ENCODE assay signal across 12 cellular contexts in genomic region chr7:149860821-149861727, GRCh38. TPM values are rescaled to one million over a fixed set of nuclear protein-coding genes. Genes with fewer than 3 reads are reported as not detected.
DNase-seq lines count a peak whose midpoint lies in the region; ATAC-seq and TF ChIP-seq lines count a peak whose summit lies in the region.
"Had no signal": no experiment of that assay in that cellular context is flagged by ENCODE, and none has a peak within 500 bp of the region (broad histone marks: within the 10 kb centered on the region; RNA-seq: fewer than 3 reads in every experiment).

No MANE protein-coding gene starts in this region.

- TF ChIP-seq POLR2A in suprapubic skin (IDR thresholded peaks at IDR 0.05) = no peak

- H3K27me3 ChIP-seq in OCI-LY1 (ENCODE audit: insufficient read depth, low read length) (no peaks in the 10 kb centered on the region), foreskin keratinocyte (no peaks in the 10 kb centered on the region), suprapubic skin (no peaks in the 10 kb centered on the region)

- H3K27ac ChIP-seq in OCI-LY1 (ENCODE audit: low read depth, low read length, poor library complexity, severe bottlenecking) = no peak overlapping the region
- no peak overlapping the region for H3K27ac ChIP-seq in foreskin keratinocyte
- no peak overlapping the region for H3K27ac ChIP-seq in suprapubic skin

- H3K4me1 ChIP-seq in OCI-LY1 (ENCODE audit: insufficient read depth, low read length, severe bottlenecking) (no peaks in the 10 kb centered on the region), foreskin keratinocyte (no peaks in the 10 kb centered on the region), suprapubic skin (no peaks in the 10 kb centered on the region)
- H3K4me1 ChIP-seq: HAP-1 had no signal

- H3K9me2 ChIP-seq in OCI-LY1 (ENCODE audit: low read depth, low read length) = no peaks in the 10 kb centered on the region

- peaks cover 35% of the 10 kb centered on the region for H3K4me1 Mint-ChIP-seq in activated naive CD8-positive, alpha-beta T cell treated with anti-CD3 and anti-CD28 coated beads, Interleukin-2, amount 50 U/mL, for 24 hours
- H3K4me1 Mint-ChIP-seq in activated naive CD8-positive, alpha-beta T cell treated with anti-CD3 and anti-CD28 coated beads for 36 hours = peaks cover 46% of the 10 kb centered on the region

- H3K36me3 Mint-ChIP-seq in activated naive CD8-positive, alpha-beta T cell treated with anti-CD3 and anti-CD28 coated beads, Interleukin-2, amount 50 U/mL, for 24 hours (ENCODE audit: low read depth) = peaks cover 13% of the 10 kb centered on the region
- H3K36me3 Mint-ChIP-seq in activated naive CD8-positive, alpha-beta T cell treated with anti-CD3 and anti-CD28 coated beads for 36 hours = peaks cover 4% of the 10 kb centered on the region

- H3K9me3 Mint-ChIP-seq in activated naive CD8-positive, alpha-beta T cell treated with anti-CD3 and anti-CD28 coated beads, Interleukin-2, amount 50 U/mL, for 24 hours = no peaks in the 10 kb centered on the region
- H3K9me3 Mint-ChIP-seq in activated naive CD8-positive, alpha-beta T cell treated with anti-CD3 and anti-CD28 coated beads for 36 hours = no peaks in the 10 kb centered on the region
- H3K9me3 Mint-ChIP-seq: dendritic cell treated with granulocyte-macrophage colony-stimulating factor and Interleukin-4, amounts not matched to agents 40 ng/mL and 50 ng/mL, for 4 days had no signal

- no peaks in the 10 kb centered on the region for H3K27me3 Mint-ChIP-seq in activated naive CD8-positive, alpha-beta T cell treated with anti-CD3 and anti-CD28 coated beads, Interleukin-2, amount 50 U/mL, for 24 hours
- no peaks in the 10 kb centered on the region for H3K27me3 Mint-ChIP-seq in activated naive CD8-positive, alpha-beta T cell treated with anti-CD3 and anti-CD28 coated beads for 36 hours
- H3K27me3 Mint-ChIP-seq: dendritic cell treated with granulocyte-macrophage colony-stimulating factor and Interleukin-4, amounts not matched to agents 40 ng/mL and 50 ng/mL, for 4 days had no signal

- H3K36me3 ChIP-seq in OCI-LY1 (ENCODE audit: insufficient read depth, low read length) = no peaks in the 10 kb centered on the region
- peaks cover 66% of the 10 kb centered on the region for H3K36me3 ChIP-seq in suprapubic skin
- H3K36me3 ChIP-seq: HAP-1 had no signal

- no peak overlapping the region for H3K4me2 ChIP-seq in OCI-LY1 (ENCODE audit: low read length)

- no peak overlapping the region for H3K4me3 Mint-ChIP-seq in activated naive CD8-positive, alpha-beta T cell treated with anti-CD3 and anti-CD28 coated beads, Interleukin-2, amount 50 U/mL, for 24 hours
- no peak overlapping the region for H3K4me3 Mint-ChIP-seq in activated naive CD8-positive, alpha-beta T cell treated with anti-CD3 and anti-CD28 coated beads for 36 hours
- H3K4me3 Mint-ChIP-seq: dendritic cell treated with granulocyte-macrophage colony-stimulating factor and Interleukin-4, amounts not matched to agents 40 ng/mL and 50 ng/mL, for 4 days had no signal

- TF ChIP-seq CTCF in OCI-LY1 (IDR thresholded peaks at IDR 0.05; ENCODE audit: low read length) (peak; percentile 90), foreskin keratinocyte (conservative IDR thresholded peaks at IDR 0.05) (peak; percentile 39), suprapubic skin (IDR thresholded peaks at IDR 0.05) (no peak)

- 86% methylated on average over 35 of the region's 45 CpGs for WGBS in suprapubic skin

- no peak for ATAC-seq in activated naive CD8-positive, alpha-beta T cell treated with anti-CD3 and anti-CD28 coated beads, Interleukin-2, amount 50 U/mL, for 24 hours
- ATAC-seq in foreskin keratinocyte (no peak), GM18519 (IDR thresholded peaks at IDR 0.05; ENCODE audit: low FRiP score, unreplicated experiment) (no peak)

- H3K79me2 ChIP-seq in OCI-LY1 (ENCODE audit: insufficient read depth, low read length) = no peaks in the 10 kb centered on the region

- DNase-seq in activated naive CD8-positive, alpha-beta T cell treated with anti-CD3 and anti-CD28 coated beads, Interleukin-2, amount 50 U/mL, for 24 hours = peak; percentile 43
- DNase-seq in activated naive CD8-positive, alpha-beta T cell treated with anti-CD3 and anti-CD28 coated beads for 36 hours = no peak
- DNase-seq in foreskin keratinocyte (no peak), suprapubic skin (ENCODE audit: low spot score in 2 of 2) (peak; percentile 62 to 77), foreskin melanocyte (no peak), NCI-H446 treated with DMSO at 0.1 percent for 48 hours (lab: John Stamatoyannopoulos, UW) (no peak)
- DNase-seq: NCI-H2081, SHP77 treated with DMSO at 0.1 percent for 48 hours had no signal

- no peak overlapping the region for H2AFZ ChIP-seq in OCI-LY1 (ENCODE audit: low read length)

- no peak overlapping the region for H3K27ac Mint-ChIP-seq in activated naive CD8-positive, alpha-beta T cell treated with anti-CD3 and anti-CD28 coated beads, Interleukin-2, amount 50 U/mL, for 24 hours
- no peak overlapping the region for H3K27ac Mint-ChIP-seq in activated naive CD8-positive, alpha-beta T cell treated with anti-CD3 and anti-CD28 coated beads for 36 hours
- H3K27ac Mint-ChIP-seq: dendritic cell treated with granulocyte-macrophage colony-stimulating factor and Interleukin-4, amounts not matched to agents 40 ng/mL and 50 ng/mL, for 4 days had no signal

- H3K4me3 ChIP-seq in OCI-LY1 (ENCODE audit: low read depth, low read length, poor library complexity, severe bottlenecking) (no peak overlapping the region), suprapubic skin (no peak overlapping the region)
- H3K4me3 ChIP-seq: HAP-1 had no signal

- H3K9me3 ChIP-seq in OCI-LY1 (ENCODE audit: low read length) (no peaks in the 10 kb centered on the region), suprapubic skin (no peaks in the 10 kb centered on the region)
- H3K9me3 ChIP-seq: HAP-1 had no signal

- TF ChIP-seq EP300 in suprapubic skin (IDR thresholded peaks at IDR 0.05) = no peak

- H4K20me1 ChIP-seq in OCI-LY1 (ENCODE audit: insufficient read depth, low read length) = no peaks in the 10 kb centered on the region

- no peaks in the 10 kb centered on the region for H3F3A ChIP-seq in OCI-LY1 (ENCODE audit: insufficient read depth, low read length)

- no peak overlapping the region for H3K9ac ChIP-seq in OCI-LY1 (ENCODE audit: low read length)

RNA-seq across cellular contexts. Expression of gene ATP6V0E2, which starts 12.7 kb away (rescaled TPM):
- 10 to 100 TPM; 59.2 to 64.0 TPM for total RNA-seq in activated naive CD8-positive, alpha-beta T cell treated with anti-CD3 and anti-CD28 coated beads for 36 hours
- 4.2 and 10.4 TPM in 2 replicates for total RNA-seq in foreskin keratinocyte
- 5.0 and 14.0 TPM in 2 replicates for polyA plus RNA-seq in foreskin keratinocyte
- total RNA-seq in suprapubic skin = 10 to 100 TPM; 15.2 to 41.1 (median 26.8) TPM

RNA-seq across cellular contexts. Expression of gene ZNF862, which starts 22.9 kb away (rescaled TPM):
- 1 to 10 TPM; 5.9 to 7.0 TPM for total RNA-seq in activated naive CD8-positive, alpha-beta T cell treated with anti-CD3 and anti-CD28 coated beads for 36 hours
- total RNA-seq in foreskin keratinocyte (3.7 and 5.1 TPM in 2 replicates), suprapubic skin (10 to 100 TPM; 18.4 to 61.1 (median 22.1) TPM)
- polyA plus RNA-seq in foreskin keratinocyte = 1.2 and 1.7 TPM in 2 replicates

Comparison
In these comparisons a context has a peak if more than half of its experiments do, and no peak if none do; other contexts are left out.
1. DNase-seq: peak in activated naive CD8-positive, alpha-beta T cell treated with anti-CD3 and anti-CD28 coated beads, Interleukin-2, amount 50 U/mL, for 24 hours (single experiment) and suprapubic skin (2 of 2); none in activated naive CD8-positive, alpha-beta T cell treated with anti-CD3 and anti-CD28 coated beads for 36 hours (single experiment), foreskin keratinocyte (0 of 2), foreskin melanocyte (single experiment) and NCI-H446 treated with DMSO at 0.1 percent for 48 hours (single experiment).
2. CTCF ChIP-seq: peak in OCI-LY1 (single experiment) and foreskin keratinocyte (single experiment); none in suprapubic skin (0 of 2).